In the genomic region with DNA sequence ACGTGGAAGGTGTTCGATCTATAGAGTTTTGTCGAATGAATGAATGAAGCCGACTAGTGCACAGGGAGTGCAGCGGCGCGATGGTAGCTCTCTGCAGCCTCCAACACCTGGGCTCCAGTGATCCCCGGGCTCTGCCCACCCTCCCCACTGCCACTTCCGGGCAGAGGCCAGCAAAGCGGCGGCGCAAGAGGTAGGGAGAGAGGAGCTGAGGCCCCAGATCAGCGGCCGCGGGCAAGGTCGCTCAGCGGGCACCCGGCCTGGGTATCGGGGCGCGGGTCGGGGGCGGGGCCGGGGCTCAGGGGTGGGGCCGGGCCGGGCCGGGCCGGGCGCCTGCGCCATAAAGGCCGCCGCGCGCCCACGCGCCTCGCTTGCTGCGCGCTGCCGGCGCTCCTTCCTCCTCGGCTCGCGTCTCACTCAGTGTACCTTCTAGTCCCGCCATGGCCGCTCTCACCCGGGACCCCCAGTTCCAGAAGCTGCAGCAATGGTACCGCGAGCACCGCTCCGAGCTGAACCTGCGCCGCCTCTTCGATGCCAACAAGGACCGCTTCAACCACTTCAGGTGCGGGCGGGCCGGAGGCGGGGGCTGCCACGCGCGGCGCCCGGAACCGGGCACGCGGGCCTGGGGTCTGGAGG, we compare ENCODE assay signal across 1 cellular context.
TF ChIP-seq lines count a peak whose summit lies in the region.

GPI (plus strand) TSS at position 367 of the 633 bp plus-strand sequence; CDS start at position 438, 71 bp downstream.

TF ChIP-seq in Ishikawa, 13 proteins besides CTCF, POLR2A, EP300 and RAD21 (continued from another document):
- TF ChIP-seq, protein P1, sequence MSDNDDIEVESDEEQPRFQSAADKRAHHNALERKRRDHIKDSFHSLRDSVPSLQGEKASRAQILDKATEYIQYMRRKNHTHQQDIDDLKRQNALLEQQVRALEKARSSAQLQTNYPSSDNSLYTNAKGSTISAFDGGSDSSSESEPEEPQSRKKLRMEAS (IDR thresholded peaks at IDR 0.05) = no peak
- TF ChIP-seq CEBPB (IDR thresholded peaks at IDR 0.05) (no peak), NFIC (IDR thresholded peaks at IDR 0.05) (no peak)
TF ChIP-seq in Ishikawa: peak in this region for 4.
